In genomic region chr5:132007399-132008162, GRCh38 we compare ENCODE assay signal across 8 cellular contexts. TPM values are rescaled to one million over a fixed set of nuclear protein-coding genes. Genes with fewer than 3 reads are reported as not detected.
DNase-seq lines count a peak whose midpoint lies in the region; ATAC-seq, FAIRE-seq and TF ChIP-seq lines count a peak whose summit lies in the region.

No MANE protein-coding gene starts in this region.

- peak; percentile 95 for TF ChIP-seq RAD21 in Ishikawa (IDR thresholded peaks at IDR 0.05; ENCODE audit: low read depth)

- peaks cover 20 to 25% of the 10 kb centered on the region in 2 donors for H3K27me3 Mint-ChIP-seq in natural killer cell treated with Interleukin-12 subunit alpha and Interleukin-12 subunit beta and Interleukin-15 and Interleukin-18, amount 100 ng/mL, for 72 hours
- H3K27me3 Mint-ChIP-seq in stimulated activated naive CD8-positive, alpha-beta T cell treated with anti-CD3 and anti-CD28 coated beads, Interleukin-15, amount 100 ng/mL, for 72 hours = peaks cover 45% of the 10 kb centered on the region

- H3K27ac Mint-ChIP-seq in natural killer cell treated with Interleukin-12 subunit alpha and Interleukin-12 subunit beta and Interleukin-15 and Interleukin-18, amount 100 ng/mL, for 72 hours = no peak overlapping the region
- no peak overlapping the region for H3K27ac Mint-ChIP-seq in stimulated activated naive CD8-positive, alpha-beta T cell treated with anti-CD3 and anti-CD28 coated beads, Interleukin-15, amount 100 ng/mL, for 72 hours

- no peak for TF ChIP-seq EP300 in Ishikawa (IDR thresholded peaks at IDR 0.05; ENCODE audit: borderline replicate concordance)

- H3K9me3 Mint-ChIP-seq in natural killer cell treated with Interleukin-12 subunit alpha and Interleukin-12 subunit beta and Interleukin-15 and Interleukin-18, amount 100 ng/mL, for 72 hours = no peaks in the 10 kb centered on the region
- no peaks in the 10 kb centered on the region for H3K9me3 Mint-ChIP-seq in stimulated activated naive CD8-positive, alpha-beta T cell treated with anti-CD3 and anti-CD28 coated beads, Interleukin-15, amount 100 ng/mL, for 72 hours

- FAIRE-seq in RCC 7860 (lab: Jason Lieb, UNC) = no peak

- peaks cover 15 to 21% of the 10 kb centered on the region in 2 donors for H3K4me1 Mint-ChIP-seq in natural killer cell treated with Interleukin-12 subunit alpha and Interleukin-12 subunit beta and Interleukin-15 and Interleukin-18, amount 100 ng/mL, for 72 hours (ENCODE audit: low read depth in 2 of 2)
- peaks cover 38% of the 10 kb centered on the region for H3K4me1 Mint-ChIP-seq in stimulated activated naive CD8-positive, alpha-beta T cell treated with anti-CD3 and anti-CD28 coated beads, Interleukin-15, amount 100 ng/mL, for 72 hours

- no peaks in the 10 kb centered on the region for H3K36me3 Mint-ChIP-seq in natural killer cell treated with Interleukin-12 subunit alpha and Interleukin-12 subunit beta and Interleukin-15 and Interleukin-18, amount 100 ng/mL, for 72 hours

- DNase-seq in DMS 273 treated with DMSO at 0.1 percent for 48 hours (lab: John Stamatoyannopoulos, UW) = peak; percentile 53
- peak; percentile 53 for DNase-seq in RCC 7860 (ENCODE audit: low spot score)
- DNase-seq in activated T-cell treated with anti-CD3 and anti-CD28 coated beads, Interleukin-2, amount 50 U/mL, for 48 hours = peak; percentile 82 to 86
- DNase-seq in fibroblast of gingiva (ENCODE audit: low read depth) = peak; percentile 76
- peak; percentile 72 for DNase-seq in natural killer cell treated with Interleukin-12 subunit alpha and Interleukin-12 subunit beta and Interleukin-15 and Interleukin-18, amount 100 ng/mL, for 72 hours (ENCODE audit: low spot score)
- DNase-seq in stimulated activated naive CD8-positive, alpha-beta T cell treated with anti-CD3 and anti-CD28 coated beads, Interleukin-15, amount 100 ng/mL, for 72 hours = peak; percentile 62 to 72

- H3K4me3 Mint-ChIP-seq in natural killer cell treated with Interleukin-12 subunit alpha and Interleukin-12 subunit beta and Interleukin-15 and Interleukin-18, amount 100 ng/mL, for 72 hours = no peak overlapping the region
- no peak overlapping the region for H3K4me3 Mint-ChIP-seq in stimulated activated naive CD8-positive, alpha-beta T cell treated with anti-CD3 and anti-CD28 coated beads, Interleukin-15, amount 100 ng/mL, for 72 hours

- peak; percentile 66 for ATAC-seq in GM21447 (IDR thresholded peaks at IDR 0.05; ENCODE audit: unreplicated experiment)
- peak; percentile 69 to 77 for ATAC-seq in natural killer cell treated with Interleukin-12 subunit alpha and Interleukin-12 subunit beta and Interleukin-15 and Interleukin-18, amount 100 ng/mL, for 72 hours
- ATAC-seq in stimulated activated naive CD8-positive, alpha-beta T cell treated with anti-CD3 and anti-CD28 coated beads, Interleukin-15, amount 100 ng/mL, for 72 hours = peak; percentile 84

TF ChIP-seq in Ishikawa, 13 proteins besides CTCF, POLR2A, EP300 and RAD21:
- no peak for TF ChIP-seq YY1 (IDR thresholded peaks at IDR 0.05; ENCODE audit: low read depth)
- TF ChIP-seq MAX (IDR thresholded peaks at IDR 0.05) = no peak
- no peak for TF ChIP-seq CEBPB (IDR thresholded peaks at IDR 0.05)
- no peak for TF ChIP-seq TEAD4 (IDR thresholded peaks at IDR 0.05)
- TF ChIP-seq CREB1 (IDR thresholded peaks at IDR 0.05; ENCODE audit: low read depth) = no peak
- TF ChIP-seq NFIC (IDR thresholded peaks at IDR 0.05) = no peak
- no peak; the same call in 1 of the 2 replicates for TF ChIP-seq REST (IDR thresholded peaks at IDR 0.05; ENCODE audit: low read depth)
- TF ChIP-seq TAF1 (IDR thresholded peaks at IDR 0.05; ENCODE audit: low read depth) = no peak
- no peak for TF ChIP-seq FOXM1 (IDR thresholded peaks at IDR 0.05; ENCODE audit: borderline replicate concordance, low read depth)
- TF ChIP-seq USF1 (IDR thresholded peaks at IDR 0.05) = no peak
- no peak for TF ChIP-seq TCF12 (IDR thresholded peaks at IDR 0.05; ENCODE audit: low read depth)
- TF ChIP-seq EGR1 (IDR thresholded peaks at IDR 0.05) = no peak
- no peak for TF ChIP-seq ZBTB7A (IDR thresholded peaks at IDR 0.05; ENCODE audit: low read depth)

RNA-seq across cellular contexts. Expression of gene ACSL6, which starts 3.9 kb away (rescaled TPM):
- total RNA-seq in natural killer cell treated with Interleukin-12 subunit alpha and Interleukin-12 subunit beta and Interleukin-15 and Interleukin-18, amount 100 ng/mL, for 72 hours = 1 to 10 TPM in 1 of 2 donors, under 1 TPM in 1; 0.67 to 1.5 TPM

RNA-seq across cellular contexts. Expression of gene IL3, which starts 52.9 kb away (rescaled TPM):
- under 1 TPM in 1 of 2 donors, not detected in 1; 0.36 TPM for total RNA-seq in natural killer cell treated with Interleukin-12 subunit alpha and Interleukin-12 subunit beta and Interleukin-15 and Interleukin-18, amount 100 ng/mL, for 72 hours

Comparison
In these comparisons a context has a peak if more than half of its experiments do, and no peak if none do; other contexts are left out.
1. Peak in every context shown above with its lines: DNase-seq and ATAC-seq.